ENCODE assay signal across 30 cellular contexts in the genomic region with DNA sequence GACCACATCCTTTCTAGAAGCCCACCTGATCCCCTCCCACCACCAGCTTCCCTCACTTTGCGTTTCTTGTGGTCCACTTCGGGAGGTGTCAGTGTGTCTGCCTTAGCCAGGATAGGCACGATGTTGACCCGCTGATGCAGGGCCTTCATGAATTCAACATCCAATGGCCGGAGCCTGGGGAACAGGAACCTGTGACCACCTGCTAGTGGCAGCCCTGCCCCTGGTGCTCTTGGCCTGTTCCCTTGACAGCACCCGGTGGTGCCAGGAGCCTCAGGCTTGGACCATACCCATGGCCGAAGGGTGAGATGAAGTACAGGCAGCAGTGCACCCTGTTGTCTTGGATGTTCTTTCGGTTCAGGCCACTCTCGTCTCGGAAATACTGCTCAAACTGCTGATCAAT. TPM values are rescaled to one million over a fixed set of nuclear protein-coding genes. Genes with fewer than 3 reads are reported as not detected.
"Had no signal": no experiment of that assay in that cellular context is flagged by ENCODE, and none has a peak within 500 bp of the region (broad histone marks: within the 10 kb centered on the region; RNA-seq: fewer than 3 reads in every experiment).

No MANE protein-coding gene starts in this region.

- H3K27me3 Mint-ChIP-seq: central memory CD8-positive, alpha-beta T cell; effector memory CD8-positive, alpha-beta T cell had no signal

- H3K4me3 ChIP-seq: breast epithelium, mucosa of descending colon, neural progenitor cell, psoas muscle, right atrium auricular region, transverse colon, uterus had no signal

- H3K4me3 Mint-ChIP-seq: activated naive CD8-positive, alpha-beta T cell treated with anti-CD3 and anti-CD28 coated beads for 36 hours; activated T-cell treated with anti-CD3 and anti-CD28 coated beads, Interleukin-2, amount 50 U/mL, for 4 hours; central memory CD8-positive, alpha-beta T cell; effector memory CD8-positive, alpha-beta T cell; neural progenitor cell; stimulated activated naive CD8-positive, alpha-beta T cell treated with anti-CD3 and anti-CD28 coated beads, Interleukin-15, Interleukin-2, amounts not matched to agents 100 ng/mL and 50 ng/mL, for 24 hours had no signal

- H3K9me3 Mint-ChIP-seq: activated naive CD8-positive, alpha-beta T cell treated with anti-CD3 and anti-CD28 coated beads for 36 hours; activated T-cell treated with anti-CD3 and anti-CD28 coated beads, Interleukin-2, amount 50 U/mL, for 4 hours; central memory CD8-positive, alpha-beta T cell; effector memory CD8-positive, alpha-beta T cell; naive B cell; neural progenitor cell; stimulated activated naive CD8-positive, alpha-beta T cell treated with anti-CD3 and anti-CD28 coated beads, Interleukin-15, Interleukin-2, amounts not matched to agents 100 ng/mL and 50 ng/mL, for 24 hours had no signal

- H3K9me3 ChIP-seq: breast epithelium, mucosa of descending colon, psoas muscle, right atrium auricular region, transverse colon, uterus had no signal

- H3K4me1 ChIP-seq: uterus had no signal

- H3K27ac Mint-ChIP-seq: activated naive CD8-positive, alpha-beta T cell treated with anti-CD3 and anti-CD28 coated beads for 36 hours; effector memory CD8-positive, alpha-beta T cell; neural progenitor cell; stimulated activated naive CD8-positive, alpha-beta T cell treated with anti-CD3 and anti-CD28 coated beads, Interleukin-15, Interleukin-2, amounts not matched to agents 100 ng/mL and 50 ng/mL, for 24 hours had no signal

- H3K4me2 ChIP-seq: neural progenitor cell had no signal

- DNase-seq: activated CD4-positive, alpha-beta T cell treated with anti-CD3 and anti-CD28 coated beads for 4 hours; activated CD4-positive, alpha-beta T cell treated with anti-CD3 and anti-CD28 coated beads, Interleukin-2, amount 50 U/mL, for 48 hours; activated CD4-positive, CD25-positive, alpha-beta regulatory T cell; activated CD8-positive, alpha-beta memory T cell treated with anti-CD3 and anti-CD28 coated beads, Interleukin-2, amount 50 U/mL, for 48 hours; activated naive CD4-positive, alpha-beta T cell treated with Interleukin-2 at 50 U/mL for 16 hours; activated naive CD8-positive, alpha-beta T cell treated with anti-CD3 and anti-CD28 coated beads for 36 hours; activated T-cell treated with anti-CD3 and anti-CD28 coated beads, Interleukin-2, amount 50 U/mL, for 4 hours; amniotic stem cell; effector memory CD8-positive, alpha-beta T cell; foreskin melanocyte; glutamatergic neuron; hippocampal formation; left cardiac atrium; mesenchymal stem cell; mucosa of descending colon; naive B cell; psoas muscle; stimulated activated CD4-positive, alpha-beta T cell treated with anti-CD3 and anti-CD28 coated beads, Interleukin-1b, Interleukin-23, amount 100 ng/mL, for 48 hours; T-helper 9 cell; transverse colon; uterus had no signal

- H3K36me3 Mint-ChIP-seq: activated naive CD8-positive, alpha-beta T cell treated with anti-CD3 and anti-CD28 coated beads for 36 hours; naive B cell; neural progenitor cell had no signal

- H3K27me3 ChIP-seq: breast epithelium, neural progenitor cell, right atrium auricular region, transverse colon, uterus had no signal

- H3K9ac ChIP-seq: neural progenitor cell had no signal

- H3K36me3 ChIP-seq: breast epithelium, neural progenitor cell, right atrium auricular region, transverse colon, uterus had no signal

- H3K27ac ChIP-seq: neural progenitor cell, psoas muscle, right atrium auricular region, transverse colon, uterus had no signal

RNA-seq across cellular contexts. Expression of gene HSF5, which starts 33.5 kb away (rescaled TPM):
- total RNA-seq: dermis microvascular lymphatic vessel endothelial cell, endothelial cell of umbilical vein, esophagus mucosa, osteocyte, psoas muscle had no signal
